In the genomic region with DNA sequence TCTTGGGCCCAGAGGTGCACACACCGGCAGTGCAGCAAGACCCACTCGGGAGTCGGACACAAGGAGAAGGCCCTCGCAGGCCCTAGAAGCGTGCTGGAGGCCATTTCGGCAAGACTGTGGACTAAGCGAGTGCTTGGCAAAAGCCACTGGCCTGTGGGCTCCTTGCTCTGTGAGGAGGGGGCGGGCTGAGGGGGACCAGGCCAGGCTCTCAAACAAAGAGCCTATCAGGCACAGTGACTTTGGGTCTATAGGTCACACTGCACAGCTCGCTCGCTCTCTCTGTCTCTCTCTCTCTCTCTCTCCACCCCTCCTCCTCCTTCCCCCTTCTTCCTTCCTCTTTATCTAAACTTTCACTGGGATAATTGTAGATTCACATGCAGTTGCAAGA, we compare ENCODE assay signal across 23 cellular contexts. TPM values are rescaled to one million over a fixed set of nuclear protein-coding genes. Genes with fewer than 3 reads are reported as not detected.
A peak's percentile ranks its signal among the peaks of the same experiment; 100 is the strongest.
DNase-seq lines count a peak whose midpoint lies in the region; ATAC-seq and TF ChIP-seq lines count a peak whose summit lies in the region.
"Had no signal": no experiment of that assay in that cellular context is flagged by ENCODE, and none has a peak within 500 bp of the region (broad histone marks: within the 10 kb centered on the region; RNA-seq: fewer than 3 reads in every experiment).

No MANE protein-coding gene starts in this region.

- H3K4me1 ChIP-seq in BLaER1 treated with 17β-estradiol and CSF1 and Interleukin-3, amounts not matched to agents 10 nM and 100 nM, result peaks cover 17 to 20% (median 18%) of the 10 kb centered on the region in 10 experiments
- H3K4me1 ChIP-seq in neuron (ENCODE audit: insufficient read depth, low read length), result peaks cover 13% of the 10 kb centered on the region
- H3K4me1 ChIP-seq: ascending aorta, tibial nerve had no signal

- TF ChIP-seq CTCF in NB4 (IDR thresholded peaks at IDR 0.05; ENCODE audit: low read depth, low read length) (no peak), WTC11 (IDR thresholded peaks at IDR 0.05) (no peak)

- H3K4me1 Mint-ChIP-seq in WTC11 (peaks cover 2% of the 10 kb centered on the region; the same call in 1 of the 2 replicates), T-cell (peaks cover 0 to 1% (median 0%) of the 10 kb centered on the region in 3 donors)
- H3K4me1 Mint-ChIP-seq: activated naive CD4-positive, alpha-beta T cell treated with anti-CD3 and anti-CD28 coated beads, Interleukin-2, amount 10 ng/mL, durations not matched to agents 7 days and 5 days; nephron had no signal

- no peaks in the 10 kb centered on the region for H3K36me3 ChIP-seq in BLaER1 treated with 17β-estradiol and CSF1 and Interleukin-3, amounts not matched to agents 10 nM and 100 nM
- no peaks in the 10 kb centered on the region for H3K36me3 ChIP-seq in neuron (ENCODE audit: insufficient read depth, low read length)
- H3K36me3 ChIP-seq: ascending aorta had no signal

- CTCF ChIA-PET in WTC11 (lab: Charles Lee) (interaction anchor here (1.6 kb wide), 1 partner anchor 74 kb away, joined by 4 read pairs; no protein-coding TSS in a partner anchor), T-cell (lab: Charles Lee) (interaction anchor here in 1 of 2 donors (0.6 kb wide), 1 partner anchor 374 kb away, joined by 5 read pairs; no protein-coding TSS in a partner anchor)

- H3K27me3 Mint-ChIP-seq in WTC11 (ENCODE audit: low read depth), result no peaks in the 10 kb centered on the region; the same call in 1 of the 2 replicates
- peaks cover 3 to 5% of the 10 kb centered on the region in 2 donors for H3K27me3 Mint-ChIP-seq in T-cell
- H3K27me3 Mint-ChIP-seq: activated T-cell treated with anti-CD3 and anti-CD28 coated beads, Interleukin-2, amount 50 U/mL, for 24 hours had no signal

- H3K9ac ChIP-seq in BLaER1 treated with 17β-estradiol and CSF1 and Interleukin-3, amounts not matched to agents 10 nM and 100 nM, result no peak overlapping the region

- H3K36me3 Mint-ChIP-seq in WTC11 (no peaks in the 10 kb centered on the region), T-cell (peaks cover 11% of the 10 kb centered on the region)

- no peaks in the 10 kb centered on the region for H4K20me1 ChIP-seq in BLaER1 treated with 17β-estradiol and CSF1 and Interleukin-3, amounts not matched to agents 10 nM and 100 nM

- H3K9me3 Mint-ChIP-seq in WTC11, result no peaks in the 10 kb centered on the region
- no peaks in the 10 kb centered on the region for H3K9me3 Mint-ChIP-seq in T-cell
- H3K9me3 Mint-ChIP-seq: activated T-cell treated with anti-CD3 and anti-CD28 coated beads, Interleukin-2, amount 50 U/mL, for 24 hours had no signal

- POLR2A ChIA-PET in WTC11 (lab: Charles Lee) (no interaction called here), T-cell (lab: Charles Lee) (no interaction called here)

- H3K4me3 Mint-ChIP-seq in WTC11 (no peak overlapping the region), T-cell (no peak overlapping the region)
- H3K4me3 Mint-ChIP-seq: activated naive CD4-positive, alpha-beta T cell treated with anti-CD3 and anti-CD28 coated beads, Interleukin-2, amount 10 ng/mL, durations not matched to agents 7 days and 5 days; activated T-cell treated with anti-CD3 and anti-CD28 coated beads, Interleukin-2, amount 50 U/mL, for 24 hours; nephron had no signal

- H3K4me3 ChIP-seq in BLaER1 treated with 17β-estradiol and CSF1 and Interleukin-3, amounts not matched to agents 10 nM and 100 nM, result no peak overlapping the region
- H3K4me3 ChIP-seq in NB4 (ENCODE audit: low read depth, low read length), result no peak overlapping the region
- H3K4me3 ChIP-seq in neuron (ENCODE audit: low read length), result no peak overlapping the region
- H3K4me3 ChIP-seq: ascending aorta, hepatocyte, SK-N-MC, tibial nerve had no signal

- no peaks in the 10 kb centered on the region for H3K27me3 ChIP-seq in BLaER1 treated with 17β-estradiol and CSF1 and Interleukin-3, amounts not matched to agents 10 nM and 100 nM
- H3K27me3 ChIP-seq in neuron (ENCODE audit: insufficient read depth, low read length), result no peaks in the 10 kb centered on the region
- H3K27me3 ChIP-seq: ascending aorta, hepatocyte, tibial nerve had no signal

- H3K4me2 ChIP-seq in BLaER1 treated with 17β-estradiol and CSF1 and Interleukin-3, amounts not matched to agents 10 nM and 100 nM, result peak overlapping the region; percentile 67 to 81 (median 77)
- H3K4me2 ChIP-seq: hepatocyte had no signal

- no peak overlapping the region for H3K27ac ChIP-seq in BLaER1 treated with 17β-estradiol and CSF1 and Interleukin-3, amounts not matched to agents 10 nM and 100 nM
- H3K27ac ChIP-seq: ascending aorta, hepatocyte, SK-N-MC, tibial nerve had no signal

- DNase-seq in NB4 (ENCODE audit: low read depth), result peak; percentile 72
- no peak for DNase-seq in WTC11 (ENCODE audit: low spot score)
- no peak for DNase-seq in NCI-H82 treated with DMSO at 0.1 percent for 48 hours (lab: John Stamatoyannopoulos, UW; ENCODE audit: unreplicated experiment)
- DNase-seq in activated effector memory CD4-positive, alpha-beta T cell treated with anti-CD3 and anti-CD28 coated beads, Interleukin-2, amount 50 U/mL, for 16 hours, result no peak
- DNase-seq in cortex of kidney (lab: John Stamatoyannopoulos, UW), result no peak
- DNase-seq in T-cell, result no peak
- DNase-seq: activated CD4-positive, alpha-beta T cell treated with anti-CD3 and anti-CD28 coated beads, Interleukin-2, amount 50 U/mL, for 4 hours; activated naive CD4-positive, alpha-beta T cell treated with anti-CD3 and anti-CD28 coated beads, Interleukin-2, amount 10 ng/mL, durations not matched to agents 7 days and 5 days; activated T-cell treated with anti-CD3 and anti-CD28 coated beads, Interleukin-2, amount 50 U/mL, for 24 hours; COR-L47; H7; IMR-90; kidney; NCI-H2081 treated with DMSO at 0.1 percent for 48 hours; NCI-H524 treated with DMSO at 0.1 percent for 48 hours; stimulated activated naive CD4-positive, alpha-beta T cell had no signal

- TF ChIP-seq POLR2A in NB4 (IDR thresholded peaks at IDR 0.05; ENCODE audit: extremely low read depth, insufficient read length), result no peak

- H3K27ac Mint-ChIP-seq in WTC11 (no peak overlapping the region), T-cell (no peak overlapping the region)
- H3K27ac Mint-ChIP-seq: activated naive CD4-positive, alpha-beta T cell treated with anti-CD3 and anti-CD28 coated beads, Interleukin-2, amount 10 ng/mL, durations not matched to agents 7 days and 5 days; activated T-cell treated with anti-CD3 and anti-CD28 coated beads, Interleukin-2, amount 50 U/mL, for 24 hours; nephron had no signal

- ATAC-seq in WTC11, result peak; percentile 53; the same call in 1 of the 2 replicates
- ATAC-seq in T-cell (replicated peaks in 1 of 4), result no peak

- H2AFZ ChIP-seq in neuron (ENCODE audit: low read depth, low read length), result peak overlapping the region; percentile 56
- H2AFZ ChIP-seq: hepatocyte had no signal

- H3K9me3 ChIP-seq in BLaER1 treated with 17β-estradiol and CSF1 and Interleukin-3, amounts not matched to agents 10 nM and 100 nM (replicated peaks in 1 of 11), result peaks cover 13 to 26% (median 21%) of the 10 kb centered on the region in 11 experiments; a peak in 21 of 22 replicates
- H3K9me3 ChIP-seq in neuron (ENCODE audit: low read length), result no peaks in the 10 kb centered on the region
- H3K9me3 ChIP-seq: ascending aorta had no signal

TF ChIP-seq in WTC11, 78 proteins besides CTCF, POLR2A, EP300 and RAD21 (continues in another document):
- TF ChIP-seq, protein P1, sequence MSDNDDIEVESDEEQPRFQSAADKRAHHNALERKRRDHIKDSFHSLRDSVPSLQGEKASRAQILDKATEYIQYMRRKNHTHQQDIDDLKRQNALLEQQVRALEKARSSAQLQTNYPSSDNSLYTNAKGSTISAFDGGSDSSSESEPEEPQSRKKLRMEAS (CRISPR knock-in tag; IDR thresholded peaks at IDR 0.05), result no peak
- TF ChIP-seq, protein P2, sequence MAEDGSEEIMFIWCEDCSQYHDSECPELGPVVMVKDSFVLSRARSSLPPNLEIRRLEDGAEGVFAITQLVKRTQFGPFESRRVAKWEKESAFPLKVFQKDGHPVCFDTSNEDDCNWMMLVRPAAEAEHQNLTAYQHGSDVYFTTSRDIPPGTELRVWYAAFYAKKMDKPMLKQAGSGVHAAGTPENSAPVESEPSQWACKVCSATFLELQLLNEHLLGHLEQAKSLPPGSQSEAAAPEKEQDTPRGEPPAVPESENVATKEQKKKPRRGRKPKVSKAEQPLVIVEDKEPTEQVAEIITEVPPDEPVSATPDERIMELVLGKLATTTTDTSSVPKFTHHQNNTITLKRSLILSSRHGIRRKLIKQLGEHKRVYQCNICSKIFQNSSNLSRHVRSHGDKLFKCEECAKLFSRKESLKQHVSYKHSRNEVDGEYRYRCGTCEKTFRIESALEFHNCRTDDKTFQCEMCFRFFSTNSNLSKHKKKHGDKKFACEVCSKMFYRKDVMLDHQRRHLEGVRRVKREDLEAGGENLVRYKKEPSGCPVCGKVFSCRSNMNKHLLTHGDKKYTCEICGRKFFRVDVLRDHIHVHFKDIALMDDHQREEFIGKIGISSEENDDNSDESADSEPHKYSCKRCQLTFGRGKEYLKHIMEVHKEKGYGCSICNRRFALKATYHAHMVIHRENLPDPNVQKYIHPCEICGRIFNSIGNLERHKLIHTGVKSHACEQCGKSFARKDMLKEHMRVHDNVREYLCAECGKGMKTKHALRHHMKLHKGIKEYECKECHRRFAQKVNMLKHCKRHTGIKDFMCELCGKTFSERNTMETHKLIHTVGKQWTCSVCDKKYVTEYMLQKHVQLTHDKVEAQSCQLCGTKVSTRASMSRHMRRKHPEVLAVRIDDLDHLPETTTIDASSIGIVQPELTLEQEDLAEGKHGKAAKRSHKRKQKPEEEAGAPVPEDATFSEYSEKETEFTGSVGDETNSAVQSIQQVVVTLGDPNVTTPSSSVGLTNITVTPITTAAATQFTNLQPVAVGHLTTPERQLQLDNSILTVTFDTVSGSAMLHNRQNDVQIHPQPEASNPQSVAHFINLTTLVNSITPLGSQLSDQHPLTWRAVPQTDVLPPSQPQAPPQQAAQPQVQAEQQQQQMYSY (CRISPR knock-in tag; IDR thresholded peaks at IDR 0.05), result no peak
- no peak for TF ChIP-seq SMAD4 (CRISPR knock-in tag; IDR thresholded peaks at IDR 0.05)
- TF ChIP-seq, protein P3, sequence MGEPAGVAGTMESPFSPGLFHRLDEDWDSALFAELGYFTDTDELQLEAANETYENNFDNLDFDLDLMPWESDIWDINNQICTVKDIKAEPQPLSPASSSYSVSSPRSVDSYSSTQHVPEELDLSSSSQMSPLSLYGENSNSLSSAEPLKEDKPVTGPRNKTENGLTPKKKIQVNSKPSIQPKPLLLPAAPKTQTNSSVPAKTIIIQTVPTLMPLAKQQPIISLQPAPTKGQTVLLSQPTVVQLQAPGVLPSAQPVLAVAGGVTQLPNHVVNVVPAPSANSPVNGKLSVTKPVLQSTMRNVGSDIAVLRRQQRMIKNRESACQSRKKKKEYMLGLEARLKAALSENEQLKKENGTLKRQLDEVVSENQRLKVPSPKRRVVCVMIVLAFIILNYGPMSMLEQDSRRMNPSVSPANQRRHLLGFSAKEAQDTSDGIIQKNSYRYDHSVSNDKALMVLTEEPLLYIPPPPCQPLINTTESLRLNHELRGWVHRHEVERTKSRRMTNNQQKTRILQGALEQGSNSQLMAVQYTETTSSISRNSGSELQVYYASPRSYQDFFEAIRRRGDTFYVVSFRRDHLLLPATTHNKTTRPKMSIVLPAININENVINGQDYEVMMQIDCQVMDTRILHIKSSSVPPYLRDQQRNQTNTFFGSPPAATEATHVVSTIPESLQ (CRISPR knock-in tag; IDR thresholded peaks at IDR 0.05), result no peak
- TF ChIP-seq GABPB1 (CRISPR knock-in tag; IDR thresholded peaks at IDR 0.05), result no peak

RNA-seq across cellular contexts. Expression of a gene that starts 23.6 kb away (rescaled TPM):
- total RNA-seq in WTC11 (2021) (15.9 to 18.8 TPM (median 16.7 TPM) in 3 replicates), T-cell (10 to 100 TPM; 46.1 to 88.0 (median 52.2) TPM)
